ENCODE assay signal across 11 cellular contexts in the genomic region with DNA sequence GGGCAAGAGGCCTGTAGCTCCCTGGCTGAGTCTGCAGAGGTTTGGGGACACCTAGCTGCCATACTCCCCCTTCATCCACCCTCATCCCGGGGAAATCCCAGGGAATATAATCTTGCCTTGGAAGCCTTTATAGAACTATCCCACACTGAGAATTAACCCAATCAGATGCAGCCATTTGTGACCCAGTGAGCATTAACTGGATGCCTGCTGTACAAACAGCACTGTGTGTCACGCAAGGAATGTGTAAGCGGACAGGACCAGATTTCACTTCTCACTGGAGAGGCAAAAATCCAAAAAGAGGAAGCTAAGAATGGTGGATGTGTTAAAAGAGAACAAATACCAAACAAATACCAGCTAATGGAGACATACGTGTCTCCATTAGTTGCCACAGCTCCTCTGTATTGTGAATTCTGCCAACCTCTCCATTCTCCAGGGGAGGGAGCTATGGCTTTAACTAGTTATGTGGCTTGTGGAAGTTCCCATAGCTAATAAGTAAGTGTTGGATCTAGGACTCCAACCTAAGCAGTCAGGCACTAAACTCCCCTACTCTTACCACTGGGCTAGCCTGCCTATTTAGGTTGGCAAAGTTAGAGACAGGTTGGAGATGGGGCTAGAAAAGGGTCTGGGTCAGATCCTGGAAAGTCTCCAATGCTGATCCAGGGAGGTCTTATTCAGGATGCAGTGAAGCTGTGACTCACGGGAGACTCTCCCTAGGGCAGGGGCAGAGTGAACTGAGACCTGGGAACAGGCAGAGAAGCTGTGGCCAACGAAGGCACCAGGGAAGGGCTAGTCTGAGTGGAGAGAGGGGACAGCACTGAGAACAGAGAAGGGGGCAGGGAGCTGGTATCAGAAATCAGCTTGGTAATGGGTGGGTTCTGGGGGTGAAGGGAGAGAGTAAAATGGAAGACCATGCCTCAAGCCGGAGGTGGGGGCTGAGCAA. TPM values are rescaled to one million over a fixed set of nuclear protein-coding genes. Genes with fewer than 3 reads are reported as not detected.
DNase-seq lines count a peak whose midpoint lies in the region; ATAC-seq, FAIRE-seq and TF ChIP-seq lines count a peak whose summit lies in the region.
"Had no signal": no experiment of that assay in that cellular context is flagged by ENCODE, and none has a peak within 500 bp of the region (broad histone marks: within the 10 kb centered on the region; RNA-seq: fewer than 3 reads in every experiment).

No MANE protein-coding gene starts in this region.

- no peak overlapping the region; the same call in 1 of the 2 replicates for H4K8ac ChIP-seq in H1 (ENCODE audit: extremely low read depth, insufficient read depth, low read length)

- H3K14ac ChIP-seq in H1 (ENCODE audit: insufficient read length), result no peak overlapping the region

- H4K5ac ChIP-seq in H1 (ENCODE audit: insufficient read length, low read depth, low read length), result no peak overlapping the region

- no peak for TF ChIP-seq POLR2A in H1 (IDR thresholded peaks at IDR 0.05; ENCODE audit: control extremely low read depth in 1 of 2, low read depth in 2 of 2, low read length in 2 of 2)

- POLR2A ChIA-PET in H1 (lab: Charles Lee; ENCODE audit: partially characterized antibody), result interaction anchor here (0.9 to 2.0 kb wide), 5 partner anchors 12 to 125 kb away, joined by 3 to 7 read pairs (median 5); a partner anchor contains a TSS

- no peak overlapping the region for H3K4me2 ChIP-seq in H1 (ENCODE audit: insufficient read depth in 1 of 2, low read depth in 2 of 2, low read length in 2 of 2)

- FAIRE-seq in H1 (lab: Jason Lieb, UNC), result peak; percentile 73

- no peak overlapping the region for H3K23ac ChIP-seq in H1 (ENCODE audit: insufficient read length)

- H2BK15ac ChIP-seq in H1 (ENCODE audit: low read length), result 0 out of 2 replicates have a peak overlapping the region, but pooled peaks have one; percentile 40

- no peak overlapping the region for H2BK5ac ChIP-seq in H1 (ENCODE audit: low read depth, low read length)

- no peak overlapping the region for H2BK120ac ChIP-seq in H1 (replicated peaks; ENCODE audit: low read depth, low read length)

- peak; percentile 28 for DNase-seq in EH (ENCODE audit: low read depth)
- DNase-seq in NOMO-1 treated with DMSO at 0.1 percent for 48 hours (lab: John Stamatoyannopoulos, UW; ENCODE audit: unreplicated experiment), result peak; percentile 68
- DNase-seq in H1 (ENCODE audit: low read depth in 1 of 2, low spot score in 2 of 2), result peak in 1 of 2 experiments; percentile 45
- DNase-seq in myocyte (ENCODE audit: low read depth), result peak; percentile 41
- DNase-seq in stimulated activated naive CD4-positive, alpha-beta T cell treated with Interleukin-2 at 50 U/mL for 16 hours (lab: John Stamatoyannopoulos, UW), result no peak
- DNase-seq in OCI-M2 (lab: John Stamatoyannopoulos, UW; ENCODE audit: unreplicated experiment), result no peak
- DNase-seq: COR-L47 had no signal

- peaks cover 7 to 28% (median 24%) of the 10 kb centered on the region in 4 experiments for H3K27me3 ChIP-seq in H1 (replicated peaks in 1 of 4; ENCODE audit: control insufficient read depth in 3 of 4, extremely low read depth in 1 of 4, insufficient read depth in 3 of 4, low read length in 3 of 4)

- WGBS in H1 (ENCODE audit: extremely low coverage in 1 of 2, insufficient coverage in 1 of 2, insufficient read length in 1 of 2, insufficient replicate concordance in 2 of 2, low coverage in 1 of 2, low lambda C conversion rate in 2 of 2, missing lambda C conversion rate in 1 of 2), 2 experiments, result 84% methylated on average over 7 of the region's 7 CpGs; no CpG with 5 or more reads in 1 of the 2 experiments

- no peak overlapping the region for H3K4ac ChIP-seq in H1 (replicated peaks; ENCODE audit: insufficient read length, low read depth, low read length)

- peaks cover 0 to 6% (median 4%) of the 10 kb centered on the region in 4 experiments; a peak in 4 of 7 replicates for H3K4me1 ChIP-seq in H1 (replicated peaks in 1 of 4; ENCODE audit: control insufficient read depth in 3 of 4, insufficient read depth in 4 of 4, low read length in 3 of 4)

- H3K27ac ChIP-seq in H1 (ENCODE audit: low read depth, low read length), result no peak overlapping the region

- TF ChIP-seq EP300 in H1 (IDR thresholded peaks at IDR 0.05; ENCODE audit: borderline replicate concordance in 1 of 2, low read depth in 2 of 2, low read length in 2 of 2), result no peak

- ATAC-seq in GM18502 (IDR thresholded peaks at IDR 0.05; ENCODE audit: poor library complexity, unreplicated experiment) (no peak), GM21786 (IDR thresholded peaks at IDR 0.05; ENCODE audit: unreplicated experiment) (no peak)

- no peaks in the 10 kb centered on the region for H3K79me2 ChIP-seq in H1 (ENCODE audit: control insufficient read depth in 1 of 2, insufficient read depth in 2 of 2, low read length in 2 of 2)

- 0 out of 2 replicates have a peak overlapping the region, but pooled peaks have one; percentile 5 for H2BK12ac ChIP-seq in H1 (ENCODE audit: low read depth, low read length)

- no peak overlapping the region for H3K4me3 ChIP-seq in H1 (ENCODE audit: extremely low read depth in 1 of 4, insufficient read depth in 2 of 4, low read depth in 3 of 4, low read length in 4 of 4)
- H3K4me3 ChIP-seq: skin epidermis had no signal

- H2AK5ac ChIP-seq in H1 (ENCODE audit: low read depth, low read length), result no peak overlapping the region

- TF ChIP-seq CTCF in H1 (IDR thresholded peaks at IDR 0.05; ENCODE audit: control extremely low read depth in 1 of 3, insufficient read depth in 1 of 3, low read depth in 1 of 3, low read length in 3 of 3), result peak in 2 of 3 experiments; percentile 45 to 47; a peak in 2 of 4 replicates

- H2AFZ ChIP-seq in H1 (ENCODE audit: low read length), result no peak overlapping the region

- H2BK20ac ChIP-seq in H1 (ENCODE audit: low read length), result no peak overlapping the region

- H3K9me3 ChIP-seq in H1 (ENCODE audit: insufficient read depth in 2 of 2, low read depth in 1 of 2, low read length in 1 of 2), result no peaks in the 10 kb centered on the region

- no peaks in the 10 kb centered on the region for H3K36me3 ChIP-seq in H1 (ENCODE audit: control insufficient read depth in 2 of 4, insufficient read depth in 4 of 4, low read length in 3 of 4)

- peaks cover 2% of the 10 kb centered on the region for H3K23me2 ChIP-seq in H1 (ENCODE audit: low read depth, low read length)

- TF ChIP-seq RAD21 in H1 (IDR thresholded peaks at IDR 0.05 in 1 of 2, conservative IDR thresholded peaks at IDR 0.05 in 1 of 2; ENCODE audit: low read depth in 2 of 2, low read length in 2 of 2), result peak; percentile 45 to 62

- H4K91ac ChIP-seq in H1 (replicated peaks; ENCODE audit: insufficient read length, low read length), result no peak overlapping the region

- no peak overlapping the region for H3K9ac ChIP-seq in H1 (replicated peaks in 1 of 4; ENCODE audit: extremely low read depth in 1 of 4, low read depth in 3 of 4, low read length in 3 of 4)

- no peaks in the 10 kb centered on the region for H4K20me1 ChIP-seq in H1 (replicated peaks in 1 of 2; ENCODE audit: control insufficient read depth in 1 of 2, insufficient read depth in 2 of 2, low read length in 2 of 2)

- H3K18ac ChIP-seq in H1 (ENCODE audit: extremely low read depth, low read length), result peak overlapping the region; percentile 20; the same call in 1 of the 2 replicates

- CTCF ChIA-PET in H1 (lab: Charles Lee; ENCODE audit: partially characterized antibody), result interaction anchor here (0.6 to 4.3 kb wide), 29 partner anchors 8 to 253 kb away, joined by 3 to 40 read pairs (median 4); partner anchors contain the start of gene ALS2CL

- no peaks in the 10 kb centered on the region for H3K79me1 ChIP-seq in H1 (ENCODE audit: low read depth, low read length)

- no peak overlapping the region for H3K56ac ChIP-seq in H1 (replicated peaks; ENCODE audit: insufficient read length, low read depth, low read length)

TF ChIP-seq in H1, 55 proteins besides CTCF, POLR2A, EP300 and RAD21 (continues in another document):
- no peak for TF ChIP-seq NRF1 (IDR thresholded peaks at IDR 0.05; ENCODE audit: low read depth, low read length)
- no peak for TF ChIP-seq RNF2 (IDR thresholded peaks at IDR 0.05; ENCODE audit: borderline replicate concordance, low read depth, low read length, missing control alignments, poor library complexity, severe bottlenecking)

RNA-seq across cellular contexts. Expression of gene LTF, which starts 2.5 kb away (rescaled TPM):
- 0.80 and 0.99 TPM in 2 replicates for total RNA-seq in H1 (2021; fragmentation: NEBNext Ultra II Directional; extraction: Animal tissue kit (Norgen Biotek cat#: 25700))
- 0.23 and 0.36 TPM in 2 replicates for polyA plus RNA-seq in H1 (2011; rRNA removed)
- 0.36 TPM for polyA plus RNA-seq in H1 (2011; cell fraction: cytosol; rRNA removed)
- 0.76 TPM for polyA plus RNA-seq in H1 (2011; cell fraction: nucleus; rRNA removed)
- 0.41 to 0.60 TPM (median 0.47 TPM) in 4 replicates for polyA plus RNA-seq in H1 (2012, experiment 1 of 2)
- polyA plus RNA-seq in H1 (2012, experiment 2 of 2), result 0.66 TPM
- 0.55 TPM for polyA plus RNA-seq in H1 (2013, experiment 1 of 2)
- 0.50 TPM for polyA plus RNA-seq in H1 (2013, experiment 2 of 2)
- polyA minus RNA-seq in H1 (2011; rRNA and poly(A)+ RNA removed), result 0.28 and 0.93 TPM in 2 replicates
- 1.7 TPM for polyA minus RNA-seq in H1 (2011; cell fraction: cytosol; rRNA and poly(A)+ RNA removed)
- polyA minus RNA-seq in H1 (2011; cell fraction: nucleus; rRNA and poly(A)+ RNA removed), result not detected
- 2.2 and 5.6 TPM in 2 replicates for total RNA-seq in myocyte
- 0.21 TPM for polyA plus RNA-seq in myocyte (2012)
- total RNA-seq: mesothelial cell of epicardium had no signal

RNA-seq across cellular contexts. Expression of gene RTP3, which starts 35.5 kb away (rescaled TPM):
- total RNA-seq in H1 (2021; fragmentation: NEBNext Ultra II Directional; extraction: Animal tissue kit (Norgen Biotek cat#: 25700)), result 0.33 TPM in 1 of 2 replicates, not detected in the other
- 0.06 and 0.08 TPM in 2 replicates for polyA plus RNA-seq in H1 (2011; rRNA removed)
- 0.05 TPM for polyA plus RNA-seq in H1 (2011; cell fraction: cytosol; rRNA removed)
- not detected for polyA plus RNA-seq in H1 (2011; cell fraction: nucleus; rRNA removed)
- polyA plus RNA-seq in H1 (2012, experiment 1 of 2), result 0.13 to 0.17 TPM (median 0.13 TPM) in 3 of 4 replicates, not detected in the other
- 0.13 TPM for polyA plus RNA-seq in H1 (2012, experiment 2 of 2)
- 0.10 TPM for polyA plus RNA-seq in H1 (2013, experiment 1 of 2)
- polyA plus RNA-seq in H1 (2013, experiment 2 of 2), result not detected
- polyA minus RNA-seq in H1 (2011; rRNA and poly(A)+ RNA removed), result not detected in 2 replicates
- polyA minus RNA-seq in H1 (2011; cell fraction: cytosol; rRNA and poly(A)+ RNA removed), result not detected
- not detected for polyA minus RNA-seq in H1 (2011; cell fraction: nucleus; rRNA and poly(A)+ RNA removed)
- not detected in 2 replicates for total RNA-seq in myocyte
- not detected for polyA plus RNA-seq in myocyte (2012)
- total RNA-seq: mesothelial cell of epicardium had no signal

RNA-seq across cellular contexts. Expression of gene CCRL2, which starts 55.2 kb away (rescaled TPM):
- not detected in 2 replicates for total RNA-seq in H1 (2021; fragmentation: NEBNext Ultra II Directional; extraction: Animal tissue kit (Norgen Biotek cat#: 25700))
- not detected in 2 replicates for polyA plus RNA-seq in H1 (2011; rRNA removed)
- polyA plus RNA-seq in H1 (2011; cell fraction: cytosol; rRNA removed), result not detected
- not detected for polyA plus RNA-seq in H1 (2011; cell fraction: nucleus; rRNA removed)
- not detected in 4 replicates for polyA plus RNA-seq in H1 (2012, experiment 1 of 2)
- polyA plus RNA-seq in H1 (2012, experiment 2 of 2), result not detected
- polyA plus RNA-seq in H1 (2013, experiment 1 of 2), result not detected
- not detected for polyA plus RNA-seq in H1 (2013, experiment 2 of 2)
- not detected in 2 replicates for polyA minus RNA-seq in H1 (2011; rRNA and poly(A)+ RNA removed)
- not detected for polyA minus RNA-seq in H1 (2011; cell fraction: cytosol; rRNA and poly(A)+ RNA removed)
- not detected for polyA minus RNA-seq in H1 (2011; cell fraction: nucleus; rRNA and poly(A)+ RNA removed)
- 0.78 and 2.1 TPM in 2 replicates for total RNA-seq in myocyte
- polyA plus RNA-seq in myocyte (2012), result 0.87 TPM
- total RNA-seq: mesothelial cell of epicardium had no signal

Comparison
In these comparisons a context has a peak if more than half of its experiments do, and no peak if none do; other contexts are left out.
1. DNase-seq: peak in EH (single experiment), NOMO-1 treated with DMSO at 0.1 percent for 48 hours (single experiment) and myocyte (single experiment); none in stimulated activated naive CD4-positive, alpha-beta T cell treated with Interleukin-2 at 50 U/mL for 16 hours (single experiment) and OCI-M2 (single experiment).